14 cellular contexts compared by ENCODE assay signal in genomic region chr2:71505086-71505769, GRCh38. TPM values are rescaled to one million over a fixed set of nuclear protein-coding genes. Genes with fewer than 3 reads are reported as not detected.
DNase-seq lines count a peak whose midpoint lies in the region; ATAC-seq and TF ChIP-seq lines count a peak whose summit lies in the region.
"Had no signal": no experiment of that assay in that cellular context is flagged by ENCODE, and none has a peak within 500 bp of the region (broad histone marks: within the 10 kb centered on the region; RNA-seq: fewer than 3 reads in every experiment).

No MANE protein-coding gene starts in this region.

- H3K9ac ChIP-seq in mesenchymal stem cell (ENCODE audit: low read length), result no peak overlapping the region

- H3K27me3 ChIP-seq in mesenchymal stem cell (ENCODE audit: control insufficient read depth in 1 of 2, insufficient read depth in 1 of 2, low read length in 2 of 2), result peaks cover 0 to 34% of the 10 kb centered on the region in 2 experiments

- H3K27ac ChIP-seq in mesenchymal stem cell (ENCODE audit: low read length, poor library complexity, severe bottlenecking), result no peak overlapping the region
- H3K27ac ChIP-seq: VCaP had no signal

- no peaks in the 10 kb centered on the region for H3K9me3 Mint-ChIP-seq in brain
- H3K9me3 Mint-ChIP-seq: activated naive CD8-positive, alpha-beta T cell treated with anti-CD3 and anti-CD28 coated beads for 36 hours had no signal

- TF ChIP-seq CTCF in brain (conservative IDR thresholded peaks at IDR 0.05), result no peak

- H3K4me1 Mint-ChIP-seq in brain, result peaks cover 12% of the 10 kb centered on the region

- H3K27me3 Mint-ChIP-seq in brain, result peaks cover 13% of the 10 kb centered on the region

- DNase-seq in DMS 273 treated with DMSO at 0.1 percent for 48 hours (lab: John Stamatoyannopoulos, UW) (peak; percentile 30), NCI-H2171 (lab: John Stamatoyannopoulos, UW) (peak; percentile 68), mesenchymal stem cell (no peak), medulla oblongata (ENCODE audit: extremely low spot score) (no peak)
- DNase-seq: activated CD8-positive, alpha-beta memory T cell treated with anti-CD3 and anti-CD28 coated beads, Interleukin-2, amount 50 U/mL, for 48 hours; activated naive CD8-positive, alpha-beta T cell treated with anti-CD3 and anti-CD28 coated beads for 36 hours; AML-193; cortex of kidney; naive thymus-derived CD4-positive, alpha-beta T cell had no signal

- H2BK120ac ChIP-seq in mesenchymal stem cell (ENCODE audit: low read depth, low read length), result no peak overlapping the region

- H2BK12ac ChIP-seq in mesenchymal stem cell (ENCODE audit: low read length in 2 of 2), result no peak overlapping the region

- H2BK15ac ChIP-seq in mesenchymal stem cell (ENCODE audit: low read depth, poor library complexity, severe bottlenecking), result no peak overlapping the region

- no peaks in the 10 kb centered on the region for H3K9me3 ChIP-seq in mesenchymal stem cell (ENCODE audit: control insufficient read depth, low read length)

- H3K27ac Mint-ChIP-seq in brain, result peak overlapping the region in 3 of 5 experiments; percentile 22 to 72 (median 51)
- H3K27ac Mint-ChIP-seq: activated naive CD8-positive, alpha-beta T cell treated with anti-CD3 and anti-CD28 coated beads for 36 hours; naive thymus-derived CD4-positive, alpha-beta T cell had no signal

- H3K14ac ChIP-seq in mesenchymal stem cell (ENCODE audit: low read length in 2 of 2), result peak overlapping the region in 1 of 2 experiments; percentile 45

- WGBS in mesenchymal stem cell, result 90% methylated on average over 9 of the region's 9 CpGs

- no peaks in the 10 kb centered on the region for H3K36me3 Mint-ChIP-seq in brain
- H3K36me3 Mint-ChIP-seq: activated naive CD8-positive, alpha-beta T cell treated with anti-CD3 and anti-CD28 coated beads for 36 hours; naive thymus-derived CD4-positive, alpha-beta T cell had no signal

- no peak overlapping the region for H3K4me3 Mint-ChIP-seq in brain
- H3K4me3 Mint-ChIP-seq: activated naive CD8-positive, alpha-beta T cell treated with anti-CD3 and anti-CD28 coated beads for 36 hours; naive thymus-derived CD4-positive, alpha-beta T cell had no signal

- H3K18ac ChIP-seq in mesenchymal stem cell (ENCODE audit: low read depth in 1 of 2, low read length in 2 of 2), result no peak overlapping the region

- no peak overlapping the region for H2BK5ac ChIP-seq in mesenchymal stem cell (ENCODE audit: low read depth, low read length, poor library complexity, severe bottlenecking)

- no peak for ATAC-seq in HG03108 (IDR thresholded peaks at IDR 0.05; ENCODE audit: unreplicated experiment)
- no peak for ATAC-seq in HG02588 (IDR thresholded peaks at IDR 0.05; ENCODE audit: unreplicated experiment)
- ATAC-seq in HG02973 (IDR thresholded peaks at IDR 0.05; ENCODE audit: unreplicated experiment), result no peak
- ATAC-seq: naive thymus-derived CD4-positive, alpha-beta T cell had no signal

- H3K4me1 ChIP-seq in mesenchymal stem cell (ENCODE audit: control insufficient read depth, insufficient read depth, low read depth, low read length), result peaks cover 40% of the 10 kb centered on the region

- peak overlapping the region; percentile 13 for H2AK5ac ChIP-seq in mesenchymal stem cell (ENCODE audit: low read length, severe bottlenecking)

- H3K4me2 ChIP-seq in mesenchymal stem cell (ENCODE audit: low read length, poor library complexity, severe bottlenecking), result no peak overlapping the region

- H3K23ac ChIP-seq in mesenchymal stem cell (ENCODE audit: low read length in 2 of 2), result no peak overlapping the region

- peak overlapping the region; percentile 25 for H4K91ac ChIP-seq in mesenchymal stem cell (ENCODE audit: low read length)

- H3K36me3 ChIP-seq in mesenchymal stem cell (ENCODE audit: control insufficient read depth in 1 of 2, insufficient read depth in 2 of 2, low read depth in 1 of 2, low read length in 2 of 2), result peaks cover 0 to 56% of the 10 kb centered on the region in 2 experiments

- H3K4me3 ChIP-seq in mesenchymal stem cell (ENCODE audit: insufficient read depth in 1 of 2, low read depth in 1 of 2, low read length in 2 of 2), result no peak overlapping the region

- H4K8ac ChIP-seq in mesenchymal stem cell (ENCODE audit: low read length), result no peak overlapping the region

- H2AFZ ChIP-seq in mesenchymal stem cell (ENCODE audit: low read depth, low read length), result no peak overlapping the region

- no peak overlapping the region for H3K4ac ChIP-seq in mesenchymal stem cell (ENCODE audit: low read depth in 1 of 2, low read length in 2 of 2)

- peaks cover 44% of the 10 kb centered on the region for H3K79me1 ChIP-seq in mesenchymal stem cell (replicated peaks; ENCODE audit: low read length, poor library complexity, severe bottlenecking)

RNA-seq across cellular contexts. Expression of gene DYSF, which starts 51.9 kb away (rescaled TPM):
- 41.9 TPM for polyA plus RNA-seq in brain (ENCODE audit: insufficient read depth, low read depth, low replicate concordance)
- 0.33 TPM for polyA plus RNA-seq in mesenchymal stem cell (2013, experiment 1 of 2)
- polyA plus RNA-seq in mesenchymal stem cell (2013, experiment 2 of 2), result 0.37 TPM
- polyA plus RNA-seq: naive thymus-derived CD4-positive, alpha-beta T cell had no signal

Comparison
In these comparisons a context has a peak if more than half of its experiments do, and no peak if none do; other contexts are left out.
1. DNase-seq: peak in DMS 273 treated with DMSO at 0.1 percent for 48 hours (single experiment) and NCI-H2171 (single experiment); none in mesenchymal stem cell (single experiment) and medulla oblongata (single experiment).